In the genomic region with DNA sequence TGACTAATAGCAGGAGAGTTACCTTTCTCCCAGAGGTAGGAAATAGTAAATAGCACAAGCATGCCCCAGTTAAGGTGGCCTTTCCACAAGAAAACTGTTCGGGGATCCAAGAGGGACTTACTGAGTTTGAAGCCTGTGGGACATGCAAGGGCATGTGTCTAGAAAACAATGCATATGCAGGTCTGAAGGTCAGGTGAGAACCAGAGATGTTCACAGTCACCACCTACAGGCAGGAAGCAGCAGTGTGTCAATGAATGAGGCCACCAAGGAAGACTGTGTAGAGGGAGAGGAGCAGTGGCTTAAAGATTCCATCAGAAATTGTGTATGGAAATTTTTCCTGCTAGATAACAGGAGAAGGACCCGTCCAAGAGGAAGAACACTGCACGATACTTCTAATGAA, we compare ENCODE assay signal across 8 cellular contexts.
DNase-seq lines count a peak whose midpoint lies in the region; ATAC-seq and TF ChIP-seq lines count a peak whose summit lies in the region.

No MANE protein-coding gene starts in this region.

- no peaks in the 10 kb centered on the region for H3K36me3 ChIP-seq in A673 (ENCODE audit: insufficient read depth, low read length, poor library complexity, severe bottlenecking)

- peaks cover 11% of the 10 kb centered on the region for H3K4me1 Mint-ChIP-seq in activated T-helper 2 cell treated with anti-CD3 and anti-CD28 coated beads, Interferon-gamma antibody, Interleukin-2, Interleukin-4, amounts not matched to agents 10 μg/mL and 5 μg/mL and 100 μg/mL, durations not matched to agents 14 hours and 24 hours and 36 hours (ENCODE audit: low read depth)

- TF ChIP-seq EP300 in Ishikawa (IDR thresholded peaks at IDR 0.05; ENCODE audit: borderline replicate concordance), result no peak

- intact Hi-C loops in A673 (cut with micrococcal nuclease; ENCODE audit: unreplicated experiment), result no loop called here
- intact Hi-C loops in activated T-helper 2 cell treated with anti-CD3 and anti-CD28 coated beads, Interferon-gamma antibody, Interleukin-2, Interleukin-4, amounts not matched to agents 10 μg/mL and 5 μg/mL and 100 μg/mL, durations not matched to agents 14 hours and 24 hours and 36 hours (cut with micrococcal nuclease), result no loop called here

- H3K27ac ChIP-seq in A673 (ENCODE audit: low read depth, low read length, poor library complexity, severe bottlenecking), result no peak overlapping the region

- peaks cover 34% of the 10 kb centered on the region for H3K4me1 ChIP-seq in A673 (ENCODE audit: insufficient read depth, low read length, poor library complexity, severe bottlenecking)

- no peak overlapping the region for H3K4me3 Mint-ChIP-seq in activated T-helper 2 cell treated with anti-CD3 and anti-CD28 coated beads, Interferon-gamma antibody, Interleukin-2, Interleukin-4, amounts not matched to agents 10 μg/mL and 5 μg/mL and 100 μg/mL, durations not matched to agents 14 hours and 24 hours and 36 hours (ENCODE audit: low read depth)

- H3K27ac Mint-ChIP-seq in activated T-helper 2 cell treated with anti-CD3 and anti-CD28 coated beads, Interferon-gamma antibody, Interleukin-2, Interleukin-4, amounts not matched to agents 10 μg/mL and 5 μg/mL and 100 μg/mL, durations not matched to agents 14 hours and 24 hours and 36 hours, result no peak overlapping the region

- CTCF ChIA-PET in A673 (lab: Charles Lee), result no interaction called here

- no TSS peak for BruUV-seq in A673 (replicated peaks; lab: Mats Ljungman, UMichigan)

- no peaks in the 10 kb centered on the region for H3K9me3 ChIP-seq in A673 (ENCODE audit: low read depth, low read length, poor library complexity, severe bottlenecking)

- no peak for TF ChIP-seq POLR2A in erythroblast (IDR thresholded peaks at IDR 0.05; ENCODE audit: low read length)

- DNase-seq in A673 (ENCODE audit: low spot score), result no peak
- peak; percentile 19 to 32 for DNase-seq in erythroblast (lab: John Stamatoyannopoulos, UW)
- no peak for DNase-seq in nucleus accumbens (lab: John Stamatoyannopoulos, UW)
- DNase-seq in ureter (ENCODE audit: low spot score), result no peak
- DNase-seq in GF-D8 (lab: John Stamatoyannopoulos, UW), result no peak
- no peak for DNase-seq in activated T-helper 2 cell treated with anti-CD3 and anti-CD28 coated beads, Interferon-gamma antibody, Interleukin-2, Interleukin-4, amounts not matched to agents 10 μg/mL and 5 μg/mL and 100 μg/mL, durations not matched to agents 14 hours and 24 hours and 36 hours (ENCODE audit: low spot score)

- H3K9me3 Mint-ChIP-seq in activated T-helper 2 cell treated with anti-CD3 and anti-CD28 coated beads, Interferon-gamma antibody, Interleukin-2, Interleukin-4, amounts not matched to agents 10 μg/mL and 5 μg/mL and 100 μg/mL, durations not matched to agents 14 hours and 24 hours and 36 hours, result no peaks in the 10 kb centered on the region

- H3K27me3 Mint-ChIP-seq in activated T-helper 2 cell treated with anti-CD3 and anti-CD28 coated beads, Interferon-gamma antibody, Interleukin-2, Interleukin-4, amounts not matched to agents 10 μg/mL and 5 μg/mL and 100 μg/mL, durations not matched to agents 14 hours and 24 hours and 36 hours (ENCODE audit: low read depth), result no peaks in the 10 kb centered on the region

- no peaks in the 10 kb centered on the region for H3K36me3 Mint-ChIP-seq in activated T-helper 2 cell treated with anti-CD3 and anti-CD28 coated beads, Interferon-gamma antibody, Interleukin-2, Interleukin-4, amounts not matched to agents 10 μg/mL and 5 μg/mL and 100 μg/mL, durations not matched to agents 14 hours and 24 hours and 36 hours (ENCODE audit: low read depth)

- TF ChIP-seq RAD21 in Ishikawa (IDR thresholded peaks at IDR 0.05; ENCODE audit: low read depth), result peak; percentile 56

- TF ChIP-seq CTCF in A673 (conservative IDR thresholded peaks at IDR 0.05; ENCODE audit: low read depth, low read length), result peak; percentile 55

- POLR2A ChIA-PET in A673 (lab: Charles Lee; ENCODE audit: low non-redundant PET), result no interaction called here

- ATAC-seq in GM18511 (IDR thresholded peaks at IDR 0.05; ENCODE audit: unreplicated experiment), result peak; percentile 68

- H3K27me3 ChIP-seq in A673 (replicated peaks; ENCODE audit: insufficient read depth, low read depth, low read length, poor library complexity), result peaks cover 3% of the 10 kb centered on the region

- H3K4me3 ChIP-seq in A673 (ENCODE audit: low read depth, low read length, poor library complexity, severe bottlenecking), result no peak overlapping the region

TF ChIP-seq in Ishikawa, 13 proteins besides CTCF, POLR2A, EP300 and RAD21:
- TF ChIP-seq CEBPB (IDR thresholded peaks at IDR 0.05), result no peak
- TF ChIP-seq TAF1 (IDR thresholded peaks at IDR 0.05; ENCODE audit: low read depth), result no peak
- no peak for TF ChIP-seq ZBTB7A (IDR thresholded peaks at IDR 0.05; ENCODE audit: low read depth)
- TF ChIP-seq, protein P1, sequence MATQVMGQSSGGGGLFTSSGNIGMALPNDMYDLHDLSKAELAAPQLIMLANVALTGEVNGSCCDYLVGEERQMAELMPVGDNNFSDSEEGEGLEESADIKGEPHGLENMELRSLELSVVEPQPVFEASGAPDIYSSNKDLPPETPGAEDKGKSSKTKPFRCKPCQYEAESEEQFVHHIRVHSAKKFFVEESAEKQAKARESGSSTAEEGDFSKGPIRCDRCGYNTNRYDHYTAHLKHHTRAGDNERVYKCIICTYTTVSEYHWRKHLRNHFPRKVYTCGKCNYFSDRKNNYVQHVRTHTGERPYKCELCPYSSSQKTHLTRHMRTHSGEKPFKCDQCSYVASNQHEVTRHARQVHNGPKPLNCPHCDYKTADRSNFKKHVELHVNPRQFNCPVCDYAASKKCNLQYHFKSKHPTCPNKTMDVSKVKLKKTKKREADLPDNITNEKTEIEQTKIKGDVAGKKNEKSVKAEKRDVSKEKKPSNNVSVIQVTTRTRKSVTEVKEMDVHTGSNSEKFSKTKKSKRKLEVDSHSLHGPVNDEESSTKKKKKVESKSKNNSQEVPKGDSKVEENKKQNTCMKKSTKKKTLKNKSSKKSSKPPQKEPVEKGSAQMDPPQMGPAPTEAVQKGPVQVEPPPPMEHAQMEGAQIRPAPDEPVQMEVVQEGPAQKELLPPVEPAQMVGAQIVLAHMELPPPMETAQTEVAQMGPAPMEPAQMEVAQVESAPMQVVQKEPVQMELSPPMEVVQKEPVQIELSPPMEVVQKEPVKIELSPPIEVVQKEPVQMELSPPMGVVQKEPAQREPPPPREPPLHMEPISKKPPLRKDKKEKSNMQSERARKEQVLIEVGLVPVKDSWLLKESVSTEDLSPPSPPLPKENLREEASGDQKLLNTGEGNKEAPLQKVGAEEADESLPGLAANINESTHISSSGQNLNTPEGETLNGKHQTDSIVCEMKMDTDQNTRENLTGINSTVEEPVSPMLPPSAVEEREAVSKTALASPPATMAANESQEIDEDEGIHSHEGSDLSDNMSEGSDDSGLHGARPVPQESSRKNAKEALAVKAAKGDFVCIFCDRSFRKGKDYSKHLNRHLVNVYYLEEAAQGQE (IDR thresholded peaks at IDR 0.05; ENCODE audit: low read depth), result no peak
- TF ChIP-seq NFIC (IDR thresholded peaks at IDR 0.05), result no peak
- TF ChIP-seq CREB1 (IDR thresholded peaks at IDR 0.05; ENCODE audit: low read depth), result no peak
- TF ChIP-seq, protein P2, sequence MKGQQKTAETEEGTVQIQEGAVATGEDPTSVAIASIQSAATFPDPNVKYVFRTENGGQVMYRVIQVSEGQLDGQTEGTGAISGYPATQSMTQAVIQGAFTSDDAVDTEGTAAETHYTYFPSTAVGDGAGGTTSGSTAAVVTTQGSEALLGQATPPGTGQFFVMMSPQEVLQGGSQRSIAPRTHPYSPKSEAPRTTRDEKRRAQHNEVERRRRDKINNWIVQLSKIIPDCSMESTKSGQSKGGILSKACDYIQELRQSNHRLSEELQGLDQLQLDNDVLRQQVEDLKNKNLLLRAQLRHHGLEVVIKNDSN (IDR thresholded peaks at IDR 0.05), result no peak
- TF ChIP-seq, protein P3, sequence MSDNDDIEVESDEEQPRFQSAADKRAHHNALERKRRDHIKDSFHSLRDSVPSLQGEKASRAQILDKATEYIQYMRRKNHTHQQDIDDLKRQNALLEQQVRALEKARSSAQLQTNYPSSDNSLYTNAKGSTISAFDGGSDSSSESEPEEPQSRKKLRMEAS (IDR thresholded peaks at IDR 0.05), result no peak
- TF ChIP-seq EGR1 (IDR thresholded peaks at IDR 0.05), result no peak

Comparison
In these comparisons a context has a peak if more than half of its experiments do, and no peak if none do; other contexts are left out.
1. DNase-seq: peak in erythroblast (2 of 2); none in A673 (single experiment), nucleus accumbens (0 of 56), ureter (single experiment), GF-D8 (single experiment) and activated T-helper 2 cell treated with anti-CD3 and anti-CD28 coated beads, Interferon-gamma antibody, Interleukin-2, Interleukin-4, amounts not matched to agents 10 μg/mL and 5 μg/mL and 100 μg/mL, durations not matched to agents 14 hours and 24 hours and 36 hours (single experiment).